ENCODE assay signal across 14 cellular contexts in the genomic region with DNA sequence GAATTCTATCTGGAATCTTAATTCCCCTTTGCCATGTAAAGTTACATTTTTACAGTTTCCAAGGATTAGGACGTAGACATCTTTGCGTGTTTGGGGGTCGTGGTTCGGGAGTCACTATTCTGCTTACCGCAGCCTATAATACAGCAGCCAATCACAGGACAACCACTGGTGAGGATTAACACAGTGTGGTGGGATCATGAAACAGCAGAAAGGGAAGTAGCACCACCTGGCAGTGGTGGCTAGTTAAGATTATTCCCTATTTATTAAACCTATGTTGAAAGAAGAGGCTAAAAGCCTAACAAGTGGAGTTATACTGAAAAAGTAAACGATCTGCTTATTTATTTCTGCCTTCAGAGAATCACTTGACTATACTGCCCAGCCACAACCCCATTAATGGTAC.
DNase-seq lines count a peak whose midpoint lies in the region; ATAC-seq lines count a peak whose summit lies in the region.
"Had no signal": no experiment of that assay in that cellular context is flagged by ENCODE, and none has a peak within 500 bp of the region (broad histone marks: within the 10 kb centered on the region; RNA-seq: fewer than 3 reads in every experiment).

No MANE protein-coding gene starts in this region.

- H3K27me3 ChIP-seq in H7 (ENCODE audit: control insufficient read depth, insufficient read depth, low read length) = no peaks in the 10 kb centered on the region

- H3K4me3 ChIP-seq in H7 (ENCODE audit: insufficient read depth, low read depth, low read length) = no peak overlapping the region

- DNase-seq in NCI-H1105 treated with DMSO at 0.1 percent for 48 hours (lab: John Stamatoyannopoulos, UW) = peak; percentile 7
- DNase-seq in NCI-H1105 (lab: John Stamatoyannopoulos, UW) = no peak
- peak; percentile 36 for DNase-seq in H7
- peak; percentile 39 for DNase-seq in OCI-M1 (lab: John Stamatoyannopoulos, UW)
- peak; percentile 16 for DNase-seq in iPS-NIHi7 (ENCODE audit: extremely low spot score)
- DNase-seq: GDM1, MM.1S, NCI-H1694 treated with DMSO at 0.1 percent for 48 hours, NCI-H446, NCI-H774, T-helper 1 cell had no signal

- no peaks in the 10 kb centered on the region for H3K36me3 ChIP-seq in H7 (replicated peaks; ENCODE audit: control insufficient read depth, insufficient read depth, low read length)

- ATAC-seq in GM19467 (IDR thresholded peaks at IDR 0.05; ENCODE audit: unreplicated experiment) (no peak), GM21786 (IDR thresholded peaks at IDR 0.05; ENCODE audit: unreplicated experiment) (no peak), GM21529 (IDR thresholded peaks at IDR 0.05; ENCODE audit: unreplicated experiment) (no peak)
